1 cellular context compared by ENCODE assay signal in the genomic region with DNA sequence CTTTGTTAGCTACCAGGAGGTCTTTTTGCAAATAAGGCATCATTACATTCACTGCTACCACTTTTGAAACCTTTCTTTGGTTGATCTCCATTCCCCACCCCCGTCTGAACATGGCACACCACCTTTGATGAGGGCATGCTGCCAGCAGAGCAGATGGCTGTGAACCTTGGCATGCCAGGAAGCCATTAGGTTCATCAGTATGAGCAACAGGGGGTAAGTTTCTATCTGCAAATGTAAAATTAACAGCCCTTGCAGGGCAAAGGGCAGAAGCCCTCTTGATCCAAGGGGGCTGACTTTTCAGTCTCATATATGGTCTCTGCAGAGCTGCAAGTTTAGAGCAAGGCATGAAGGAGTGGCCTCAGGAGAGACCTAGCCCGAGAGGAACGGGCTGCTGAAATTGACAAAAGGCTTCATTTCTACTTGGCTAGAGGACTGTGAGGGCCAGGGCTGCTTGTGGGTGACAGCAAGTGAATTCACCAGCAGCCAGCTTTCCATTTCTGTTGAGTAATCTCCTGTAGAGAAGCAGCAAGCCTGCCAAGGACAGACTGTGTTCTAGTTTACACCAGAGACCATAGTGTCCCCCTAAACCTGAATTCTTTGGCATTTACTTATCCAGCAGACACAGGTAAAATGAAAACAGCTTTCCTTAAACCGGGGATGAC.
TF ChIP-seq lines count a peak whose summit lies in the region.

No MANE protein-coding gene starts in this region.

TF ChIP-seq in liver, 16 proteins besides CTCF, POLR2A, EP300 and RAD21 (continued from another document):
- TF ChIP-seq, protein P1, sequence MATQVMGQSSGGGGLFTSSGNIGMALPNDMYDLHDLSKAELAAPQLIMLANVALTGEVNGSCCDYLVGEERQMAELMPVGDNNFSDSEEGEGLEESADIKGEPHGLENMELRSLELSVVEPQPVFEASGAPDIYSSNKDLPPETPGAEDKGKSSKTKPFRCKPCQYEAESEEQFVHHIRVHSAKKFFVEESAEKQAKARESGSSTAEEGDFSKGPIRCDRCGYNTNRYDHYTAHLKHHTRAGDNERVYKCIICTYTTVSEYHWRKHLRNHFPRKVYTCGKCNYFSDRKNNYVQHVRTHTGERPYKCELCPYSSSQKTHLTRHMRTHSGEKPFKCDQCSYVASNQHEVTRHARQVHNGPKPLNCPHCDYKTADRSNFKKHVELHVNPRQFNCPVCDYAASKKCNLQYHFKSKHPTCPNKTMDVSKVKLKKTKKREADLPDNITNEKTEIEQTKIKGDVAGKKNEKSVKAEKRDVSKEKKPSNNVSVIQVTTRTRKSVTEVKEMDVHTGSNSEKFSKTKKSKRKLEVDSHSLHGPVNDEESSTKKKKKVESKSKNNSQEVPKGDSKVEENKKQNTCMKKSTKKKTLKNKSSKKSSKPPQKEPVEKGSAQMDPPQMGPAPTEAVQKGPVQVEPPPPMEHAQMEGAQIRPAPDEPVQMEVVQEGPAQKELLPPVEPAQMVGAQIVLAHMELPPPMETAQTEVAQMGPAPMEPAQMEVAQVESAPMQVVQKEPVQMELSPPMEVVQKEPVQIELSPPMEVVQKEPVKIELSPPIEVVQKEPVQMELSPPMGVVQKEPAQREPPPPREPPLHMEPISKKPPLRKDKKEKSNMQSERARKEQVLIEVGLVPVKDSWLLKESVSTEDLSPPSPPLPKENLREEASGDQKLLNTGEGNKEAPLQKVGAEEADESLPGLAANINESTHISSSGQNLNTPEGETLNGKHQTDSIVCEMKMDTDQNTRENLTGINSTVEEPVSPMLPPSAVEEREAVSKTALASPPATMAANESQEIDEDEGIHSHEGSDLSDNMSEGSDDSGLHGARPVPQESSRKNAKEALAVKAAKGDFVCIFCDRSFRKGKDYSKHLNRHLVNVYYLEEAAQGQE (IDR thresholded peaks at IDR 0.05), result no peak
- TF ChIP-seq EGR1 (IDR thresholded peaks at IDR 0.05; ENCODE audit: low read depth in 2 of 2) (no peak), SP1 (IDR thresholded peaks at IDR 0.05) (peak; percentile 61), FOXA1 (IDR thresholded peaks at IDR 0.05) (no peak), GABPA (IDR thresholded peaks at IDR 0.05 in 1 of 2, conservative IDR thresholded peaks at IDR 0.05 in 1 of 2) (no peak), RXRA (IDR thresholded peaks at IDR 0.05) (peak; percentile 44 to 52), JUND (IDR thresholded peaks at IDR 0.05) (peak in 1 of 2 donors; percentile 37), HNF4G (IDR thresholded peaks at IDR 0.05) (no peak), NR2F2 (IDR thresholded peaks at IDR 0.05) (no peak), FOXA2 (IDR thresholded peaks at IDR 0.05) (no peak)
- TF ChIP-seq, protein P2, sequence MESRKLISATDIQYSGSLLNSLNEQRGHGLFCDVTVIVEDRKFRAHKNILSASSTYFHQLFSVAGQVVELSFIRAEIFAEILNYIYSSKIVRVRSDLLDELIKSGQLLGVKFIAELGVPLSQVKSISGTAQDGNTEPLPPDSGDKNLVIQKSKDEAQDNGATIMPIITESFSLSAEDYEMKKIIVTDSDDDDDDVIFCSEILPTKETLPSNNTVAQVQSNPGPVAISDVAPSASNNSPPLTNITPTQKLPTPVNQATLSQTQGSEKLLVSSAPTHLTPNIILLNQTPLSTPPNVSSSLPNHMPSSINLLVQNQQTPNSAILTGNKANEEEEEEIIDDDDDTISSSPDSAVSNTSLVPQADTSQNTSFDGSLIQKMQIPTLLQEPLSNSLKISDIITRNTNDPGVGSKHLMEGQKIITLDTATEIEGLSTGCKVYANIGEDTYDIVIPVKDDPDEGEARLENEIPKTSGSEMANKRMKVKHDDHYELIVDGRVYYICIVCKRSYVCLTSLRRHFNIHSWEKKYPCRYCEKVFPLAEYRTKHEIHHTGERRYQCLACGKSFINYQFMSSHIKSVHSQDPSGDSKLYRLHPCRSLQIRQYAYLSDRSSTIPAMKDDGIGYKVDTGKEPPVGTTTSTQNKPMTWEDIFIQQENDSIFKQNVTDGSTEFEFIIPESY (IDR thresholded peaks at IDR 0.05), result no peak
- TF ChIP-seq, protein P3, sequence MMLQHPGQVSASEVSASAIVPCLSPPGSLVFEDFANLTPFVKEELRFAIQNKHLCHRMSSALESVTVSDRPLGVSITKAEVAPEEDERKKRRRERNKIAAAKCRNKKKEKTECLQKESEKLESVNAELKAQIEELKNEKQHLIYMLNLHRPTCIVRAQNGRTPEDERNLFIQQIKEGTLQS (IDR thresholded peaks at IDR 0.05), result no peak
TF ChIP-seq in liver: peak in this region for 5.
